Comparison of ENCODE assay signal across 18 cellular contexts in genomic region chr19:39163621-39164020, GRCh38. TPM values are rescaled to one million over a fixed set of nuclear protein-coding genes. Genes with fewer than 3 reads are reported as not detected.
DNase-seq lines count a peak whose midpoint lies in the region; ATAC-seq, FAIRE-seq and TF ChIP-seq lines count a peak whose summit lies in the region.
"Had no signal": no experiment of that assay in that cellular context is flagged by ENCODE, and none has a peak within 500 bp of the region (broad histone marks: within the 10 kb centered on the region; RNA-seq: fewer than 3 reads in every experiment).

No MANE protein-coding gene starts in this region.

- H3K36me3 Mint-ChIP-seq in central memory CD8-positive, alpha-beta T cell (ENCODE audit: insufficient read depth), result peaks cover 4% of the 10 kb centered on the region
- no peaks in the 10 kb centered on the region for H3K36me3 Mint-ChIP-seq in activated CD4-positive, alpha-beta memory T cell treated with anti-CD3 and anti-CD28 coated beads for 36 hours

- no peak for FAIRE-seq in pancreas (lab: Jason Lieb, UNC)
- FAIRE-seq: A204.1 had no signal

- H3K27me3 ChIP-seq in Panc1 (ENCODE audit: control insufficient read depth, insufficient read depth, low read length), result no peaks in the 10 kb centered on the region
- H3K27me3 ChIP-seq in pancreas, result no peaks in the 10 kb centered on the region
- H3K27me3 ChIP-seq: BLaER1 had no signal

- H3K9me3 ChIP-seq in Panc1 (ENCODE audit: control insufficient read depth, insufficient read depth, low read depth, low read length) (no peaks in the 10 kb centered on the region), pancreas (no peaks in the 10 kb centered on the region)
- H3K9me3 ChIP-seq: BLaER1, HAP-1 had no signal

- H3K4me3 ChIP-seq in Panc1 (ENCODE audit: low read depth in 2 of 2, low read length in 2 of 2) (no peak overlapping the region), pancreas (no peak overlapping the region)
- H3K4me3 ChIP-seq: BLaER1, GM23248, HAP-1 had no signal

- in situ Hi-C loops in Panc1 (cut with HindIII; ENCODE audit: low pct_unique_long_range_greater_than_20kb, low sequenced_read_pairs), result no loop called here

- H3K4me3 Mint-ChIP-seq in central memory CD8-positive, alpha-beta T cell, result no peak overlapping the region
- no peak overlapping the region for H3K4me3 Mint-ChIP-seq in activated CD4-positive, alpha-beta memory T cell treated with anti-CD3 and anti-CD28 coated beads for 36 hours
- H3K4me3 Mint-ChIP-seq: CD8-positive, alpha-beta T cell had no signal

- TSS peak; percentile 53 for BruUV-seq in Panc1 (replicated peaks; lab: Mats Ljungman, UMichigan)

- CTCF ChIA-PET in Panc1 (lab: Charles Lee), result interaction anchor here (0.5 kb wide), 1 partner anchor 766 kb away, joined by 3 read pairs; no protein-coding TSS in a partner anchor
- CTCF ChIA-PET in activated CD4-positive, alpha-beta memory T cell treated with anti-CD3 and anti-CD28 coated beads for 36 hours (lab: Charles Lee), result interaction anchor here (0.6 kb wide), 1 partner anchor 174 kb away, joined by 4 read pairs; no protein-coding TSS in a partner anchor

- H3K4me1 ChIP-seq in Panc1 (ENCODE audit: control insufficient read depth, insufficient read depth, low read length) (peaks cover 41% of the 10 kb centered on the region), pancreas (peaks cover 35 to 49% (median 35%) of the 10 kb centered on the region in 3 donors)
- H3K4me1 ChIP-seq: HAP-1 had no signal

- 0 out of 2 replicates have a peak overlapping the region, but pooled peaks have one; percentile 97 for H3K27ac ChIP-seq in 22Rv1
- H3K27ac ChIP-seq in Panc1 (ENCODE audit: low read length), result no peak overlapping the region
- H3K27ac ChIP-seq in pancreas, result no peak overlapping the region
- H3K27ac ChIP-seq: BLaER1, GM23248 had no signal

- ATAC-seq in Panc1 (no peak), pancreas (peak in 2 of 4 donors; percentile 34 to 50), GM21528 (IDR thresholded peaks at IDR 0.05; ENCODE audit: low FRiP score, unreplicated experiment) (no peak)
- ATAC-seq in central memory CD8-positive, alpha-beta T cell (replicated peaks; ENCODE audit: extremely low read depth, poor library complexity, severe bottlenecking), result no peak
- ATAC-seq: CD8-positive, alpha-beta T cell had no signal

- intact Hi-C loops in Panc1 (cut with micrococcal nuclease; ENCODE audit: unreplicated experiment) (no loop called here), pancreas (cut with DNase I) (no loop called here)
- intact Hi-C loops in activated CD4-positive, alpha-beta memory T cell treated with anti-CD3 and anti-CD28 coated beads for 36 hours (cut with micrococcal nuclease), result no loop called here

- H3K27me3 Mint-ChIP-seq in central memory CD8-positive, alpha-beta T cell, result no peaks in the 10 kb centered on the region
- no peaks in the 10 kb centered on the region for H3K27me3 Mint-ChIP-seq in activated CD4-positive, alpha-beta memory T cell treated with anti-CD3 and anti-CD28 coated beads for 36 hours

- POLR2A ChIA-PET in Panc1 (lab: Charles Lee), result interaction anchor here (0.7 kb wide), 1 partner anchor 35 kb away, joined by 6 read pairs; no protein-coding TSS in a partner anchor
- POLR2A ChIA-PET in activated CD4-positive, alpha-beta memory T cell treated with anti-CD3 and anti-CD28 coated beads for 36 hours (lab: Charles Lee), result no interaction called here

- H3K27ac Mint-ChIP-seq in central memory CD8-positive, alpha-beta T cell (ENCODE audit: low read depth), result peak overlapping the region; percentile 65
- no peak overlapping the region for H3K27ac Mint-ChIP-seq in activated CD4-positive, alpha-beta memory T cell treated with anti-CD3 and anti-CD28 coated beads for 36 hours
- H3K27ac Mint-ChIP-seq: CD8-positive, alpha-beta T cell had no signal

- H3K9me3 Mint-ChIP-seq in central memory CD8-positive, alpha-beta T cell, result no peaks in the 10 kb centered on the region
- H3K9me3 Mint-ChIP-seq in activated CD4-positive, alpha-beta memory T cell treated with anti-CD3 and anti-CD28 coated beads for 36 hours, result no peaks in the 10 kb centered on the region
- H3K9me3 Mint-ChIP-seq: CD8-positive, alpha-beta T cell had no signal

- no peak for DNase-seq in Panc1 (ENCODE audit: low read depth, low spot score)
- DNase-seq in central memory CD8-positive, alpha-beta T cell (ENCODE audit: low spot score in 2 of 2), result no peak
- peak in 4 of 6 donors; percentile 41 to 60 (median 55) for DNase-seq in pancreas
- no peak for DNase-seq in activated CD4-positive, alpha-beta memory T cell treated with anti-CD3 and anti-CD28 coated beads for 36 hours
- no peak for DNase-seq in hypothalamus (lab: John Stamatoyannopoulos, UW)
- DNase-seq: ACHN; Calu3; CD8-positive, alpha-beta T cell; DMS79 treated with DMSO at 0.1 percent for 48 hours; GF-D8; GM23248 had no signal

- H3K36me3 ChIP-seq in Panc1 (ENCODE audit: control insufficient read depth, insufficient read depth, low read length) (no peaks in the 10 kb centered on the region), pancreas (no peaks in the 10 kb centered on the region)
- H3K36me3 ChIP-seq: HAP-1 had no signal

- 33 to 37% methylated on average over 9 of the region's 9 CpGs for WGBS in pancreas, 2 donors

- no peak for TF ChIP-seq CTCF in 22Rv1 (IDR thresholded peaks at IDR 0.05)
- TF ChIP-seq CTCF in Panc1 (IDR thresholded peaks at IDR 0.05), result no peak
- no peak for TF ChIP-seq CTCF in pancreas (IDR thresholded peaks at IDR 0.05)

- H3K4me1 Mint-ChIP-seq in central memory CD8-positive, alpha-beta T cell, result peaks cover 30% of the 10 kb centered on the region
- H3K4me1 Mint-ChIP-seq in activated CD4-positive, alpha-beta memory T cell treated with anti-CD3 and anti-CD28 coated beads for 36 hours (ENCODE audit: low read depth), result peaks cover 3% of the 10 kb centered on the region

RNA-seq across cellular contexts. Expression of gene NCCRP1, which starts 33.1 kb away (rescaled TPM):
- total RNA-seq in Panc1 (2021; ENCODE audit: unreplicated experiment) (0.46 TPM), pancreas (1 to 10 TPM; 1.6 to 8.5 (median 4.1) TPM)
- polyA plus RNA-seq in Panc1 (2012; ENCODE audit: insufficient read length), result 0.85 TPM
- 1 to 10 TPM in 1 of 2 donors, under 1 TPM in 1; 0.96 to 1.7 TPM for polyA plus RNA-seq in pancreas
- total RNA-seq in activated CD4-positive, alpha-beta memory T cell treated with anti-CD3 and anti-CD28 coated beads for 36 hours, result not detected
- total RNA-seq: CD8-positive, alpha-beta T cell; GM23248; H4; HT-29 had no signal
- polyA plus RNA-seq: GM23248 had no signal

RNA-seq across cellular contexts. Expression of gene PAK4, which starts 38.0 kb away (rescaled TPM):
- total RNA-seq in Panc1 (2021; ENCODE audit: unreplicated experiment) (311 TPM), pancreas (10 to 100 TPM; 19.4 to 37.2 (median 28.5) TPM)
- 362 TPM for polyA plus RNA-seq in Panc1 (2012; ENCODE audit: insufficient read length)
- 10 to 100 TPM; 29.9 to 38.4 TPM for polyA plus RNA-seq in pancreas
- 10 to 100 TPM; 16.3 to 17.8 TPM for total RNA-seq in activated CD4-positive, alpha-beta memory T cell treated with anti-CD3 and anti-CD28 coated beads for 36 hours

RNA-seq across cellular contexts. Expression of gene SYCN, which starts 40.4 kb away (rescaled TPM):
- 0.33 TPM for total RNA-seq in Panc1 (2021; ENCODE audit: unreplicated experiment)
- not detected for polyA plus RNA-seq in Panc1 (2012; ENCODE audit: insufficient read length)
- 1,000 to 10,000 TPM; 1,282 to 3,883 (median 2,778) TPM for total RNA-seq in pancreas
- polyA plus RNA-seq in pancreas, result 1,000 to 10,000 TPM; 1,825 to 2,558 TPM
- total RNA-seq in activated CD4-positive, alpha-beta memory T cell treated with anti-CD3 and anti-CD28 coated beads for 36 hours, result not detected
- total RNA-seq: Calu3; CD8-positive, alpha-beta T cell; GM23248; H4; HT-29 had no signal
- polyA plus RNA-seq: GM23248 had no signal

Comparison
In these comparisons a context has a peak if more than half of its experiments do, and no peak if none do; other contexts are left out.
1. DNase-seq: peak in pancreas (4 of 6); none in Panc1 (single experiment), central memory CD8-positive, alpha-beta T cell (0 of 2), activated CD4-positive, alpha-beta memory T cell treated with anti-CD3 and anti-CD28 coated beads for 36 hours (single experiment) and hypothalamus (0 of 51).
2. RNA of gene SYCN, which starts 40.4 kb away (total RNA-seq): 1,282 to 3,883 TPM in pancreas; 0.33 TPM in Panc1 (single experiment) and not detected in activated CD4-positive, alpha-beta memory T cell treated with anti-CD3 and anti-CD28 coated beads for 36 hours; every median in the first group is over 100 times any median in the second.